Comparison of ENCODE assay signal across 16 cellular contexts in genomic region chr11:19316434-19316833, GRCh38.
DNase-seq lines count a peak whose midpoint lies in the region; ATAC-seq and TF ChIP-seq lines count a peak whose summit lies in the region.
"Had no signal": no experiment of that assay in that cellular context is flagged by ENCODE, and none has a peak within 500 bp of the region (broad histone marks: within the 10 kb centered on the region; RNA-seq: fewer than 3 reads in every experiment).

No MANE protein-coding gene starts in this region.

- H3F3A ChIP-seq in GM23338 (replicated peaks; ENCODE audit: low read depth): no peaks in the 10 kb centered on the region

- H3K27ac Mint-ChIP-seq in GM23338: no peak overlapping the region
- H3K27ac Mint-ChIP-seq: activated CD4-positive, alpha-beta T cell treated with anti-CD3 and anti-CD28 coated beads, Interleukin-2, amount 10 ng/mL, durations not matched to agents 24 days and 14 days; CD14-positive monocyte had no signal

- TF ChIP-seq CTCF in body of pancreas (IDR thresholded peaks at IDR 0.05) (no peak), omental fat pad (IDR thresholded peaks at IDR 0.05) (no peak), GM23338 (conservative IDR thresholded peaks at IDR 0.05; ENCODE audit: low read depth in 2 of 2) (no peak)

- DNase-seq in body of pancreas (peak in 3 of 4 donors; percentile 23 to 39 (median 31)), left cardiac atrium (peak; percentile 67), omental fat pad (ENCODE audit: low spot score) (no peak), ureter (ENCODE audit: low spot score) (peak; percentile 59), NAMALWA (ENCODE audit: low spot score) (no peak), GM19238 (ENCODE audit: insufficient read length, low spot score) (no peak), GM23338 (ENCODE audit: low spot score) (no peak)
- DNase-seq: activated CD4-positive, alpha-beta T cell treated with anti-CD3 and anti-CD28 coated beads, Interleukin-2, amount 10 ng/mL, durations not matched to agents 24 days and 14 days; activated naive CD4-positive, alpha-beta T cell treated with anti-CD3 and anti-CD28 coated beads, Interleukin-2, amount 50 U/mL, for 16 hours; DMS79 treated with DMSO at 0.1 percent for 48 hours; NCI-H510A treated with DMSO at 0.1 percent for 48 hours; retina had no signal

- no peaks in the 10 kb centered on the region for H3K36me3 Mint-ChIP-seq in GM23338 (ENCODE audit: low read depth)
- H3K36me3 Mint-ChIP-seq: CD14-positive monocyte had no signal

- ATAC-seq in body of pancreas: no peak
- peak; percentile 80 to 84 for ATAC-seq in left cardiac atrium
- peak; percentile 64 for ATAC-seq in omental fat pad (ENCODE audit: low FRiP score)
- no peak for ATAC-seq in HG03097 (IDR thresholded peaks at IDR 0.05; ENCODE audit: low FRiP score, unreplicated experiment)
- ATAC-seq in GM23338: no peak
- ATAC-seq: SK-N-SH treated with all-trans-retinoic acid at 6 μM for 48 hours had no signal

- H3K9me2 ChIP-seq in GM23338 (ENCODE audit: insufficient read depth): no peaks in the 10 kb centered on the region

- H2AFZ ChIP-seq in GM23338: no peak overlapping the region

- no peaks in the 10 kb centered on the region for H3K27me3 ChIP-seq in body of pancreas
- H3K27me3 ChIP-seq in GM23338 (ENCODE audit: insufficient read depth): no peaks in the 10 kb centered on the region

- no peaks in the 10 kb centered on the region for H3K79me2 ChIP-seq in GM23338 (replicated peaks; ENCODE audit: insufficient read depth)

- H3K27me3 Mint-ChIP-seq in GM23338 (ENCODE audit: insufficient read depth, low read depth, poor library complexity): no peaks in the 10 kb centered on the region

- no peaks in the 10 kb centered on the region for H3K4me1 Mint-ChIP-seq in GM23338
- H3K4me1 Mint-ChIP-seq: activated CD4-positive, alpha-beta T cell treated with anti-CD3 and anti-CD28 coated beads, Interleukin-2, amount 10 ng/mL, durations not matched to agents 24 days and 14 days; CD14-positive monocyte had no signal

- no peak overlapping the region for H3K4me2 ChIP-seq in GM23338

- H3K4me3 ChIP-seq in body of pancreas: no peak overlapping the region
- H3K4me3 ChIP-seq in GM23338: no peak overlapping the region
- H3K4me3 ChIP-seq: thoracic aorta had no signal

- intact Hi-C loops in body of pancreas (cut with DNase I): no loop called here
- intact Hi-C loops in left cardiac atrium (cut with DNase I): no loop called here

- H3K4me1 ChIP-seq in body of pancreas: no peaks in the 10 kb centered on the region
- no peaks in the 10 kb centered on the region for H3K4me1 ChIP-seq in GM23338 (ENCODE audit: insufficient read depth)

- WGBS in body of pancreas, 2 donors: 34 to 51% methylated on average over 7 of the region's 7 CpGs

- no peaks in the 10 kb centered on the region for H3K9me3 ChIP-seq in body of pancreas
- H3K9me3 ChIP-seq: thoracic aorta had no signal

- TF ChIP-seq POLR2A in body of pancreas (IDR thresholded peaks at IDR 0.05): no peak

- H4K20me1 ChIP-seq in GM23338 (replicated peaks; ENCODE audit: insufficient read depth): no peaks in the 10 kb centered on the region

- H3K9me3 Mint-ChIP-seq in GM23338: no peaks in the 10 kb centered on the region
- H3K9me3 Mint-ChIP-seq: activated CD4-positive, alpha-beta T cell treated with anti-CD3 and anti-CD28 coated beads, Interleukin-2, amount 10 ng/mL, durations not matched to agents 24 days and 14 days had no signal

- H3K4me3 Mint-ChIP-seq in GM23338: no peak overlapping the region
- H3K4me3 Mint-ChIP-seq: activated CD4-positive, alpha-beta T cell treated with anti-CD3 and anti-CD28 coated beads, Interleukin-2, amount 10 ng/mL, durations not matched to agents 24 days and 14 days; CD14-positive monocyte had no signal

- no peak overlapping the region for H3K27ac ChIP-seq in body of pancreas
- H3K27ac ChIP-seq in GM23338 (ENCODE audit: low read depth): no peak overlapping the region
- H3K27ac ChIP-seq: thoracic aorta had no signal

- no peaks in the 10 kb centered on the region for H3K36me3 ChIP-seq in body of pancreas (replicated peaks in 1 of 2; ENCODE audit: insufficient read depth in 1 of 2, low read depth in 2 of 2)
- no peaks in the 10 kb centered on the region for H3K36me3 ChIP-seq in GM23338 (ENCODE audit: insufficient read depth)
- H3K36me3 ChIP-seq: thoracic aorta had no signal

TF ChIP-seq in GM23338, 12 proteins besides CTCF, POLR2A, EP300 and RAD21 (continues in another document):
- no peak for TF ChIP-seq ZNF331 (CRISPR knock-in tag; IDR thresholded peaks at IDR 0.05; ENCODE audit: low read depth)
- TF ChIP-seq POLR2AphosphoS5 (IDR thresholded peaks at IDR 0.05; ENCODE audit: low read depth): no peak
- TF ChIP-seq ZNF114 (CRISPR knock-in tag; IDR thresholded peaks at IDR 0.05): no peak
- no peak for TF ChIP-seq EZH2 (IDR thresholded peaks at IDR 0.05; ENCODE audit: low read depth, unreplicated experiment)
- no peak for TF ChIP-seq JUNB (IDR thresholded peaks at IDR 0.05; ENCODE audit: unreplicated experiment)
- TF ChIP-seq CREB1 (CRISPR knock-in tag; IDR thresholded peaks at IDR 0.05; ENCODE audit: low read depth): no peak
- TF ChIP-seq STAT1 (IDR thresholded peaks at IDR 0.05; ENCODE audit: unreplicated experiment): no peak
- TF ChIP-seq NANOG (IDR thresholded peaks at IDR 0.05; ENCODE audit: borderline replicate concordance): no peak
- TF ChIP-seq, protein P1, sequence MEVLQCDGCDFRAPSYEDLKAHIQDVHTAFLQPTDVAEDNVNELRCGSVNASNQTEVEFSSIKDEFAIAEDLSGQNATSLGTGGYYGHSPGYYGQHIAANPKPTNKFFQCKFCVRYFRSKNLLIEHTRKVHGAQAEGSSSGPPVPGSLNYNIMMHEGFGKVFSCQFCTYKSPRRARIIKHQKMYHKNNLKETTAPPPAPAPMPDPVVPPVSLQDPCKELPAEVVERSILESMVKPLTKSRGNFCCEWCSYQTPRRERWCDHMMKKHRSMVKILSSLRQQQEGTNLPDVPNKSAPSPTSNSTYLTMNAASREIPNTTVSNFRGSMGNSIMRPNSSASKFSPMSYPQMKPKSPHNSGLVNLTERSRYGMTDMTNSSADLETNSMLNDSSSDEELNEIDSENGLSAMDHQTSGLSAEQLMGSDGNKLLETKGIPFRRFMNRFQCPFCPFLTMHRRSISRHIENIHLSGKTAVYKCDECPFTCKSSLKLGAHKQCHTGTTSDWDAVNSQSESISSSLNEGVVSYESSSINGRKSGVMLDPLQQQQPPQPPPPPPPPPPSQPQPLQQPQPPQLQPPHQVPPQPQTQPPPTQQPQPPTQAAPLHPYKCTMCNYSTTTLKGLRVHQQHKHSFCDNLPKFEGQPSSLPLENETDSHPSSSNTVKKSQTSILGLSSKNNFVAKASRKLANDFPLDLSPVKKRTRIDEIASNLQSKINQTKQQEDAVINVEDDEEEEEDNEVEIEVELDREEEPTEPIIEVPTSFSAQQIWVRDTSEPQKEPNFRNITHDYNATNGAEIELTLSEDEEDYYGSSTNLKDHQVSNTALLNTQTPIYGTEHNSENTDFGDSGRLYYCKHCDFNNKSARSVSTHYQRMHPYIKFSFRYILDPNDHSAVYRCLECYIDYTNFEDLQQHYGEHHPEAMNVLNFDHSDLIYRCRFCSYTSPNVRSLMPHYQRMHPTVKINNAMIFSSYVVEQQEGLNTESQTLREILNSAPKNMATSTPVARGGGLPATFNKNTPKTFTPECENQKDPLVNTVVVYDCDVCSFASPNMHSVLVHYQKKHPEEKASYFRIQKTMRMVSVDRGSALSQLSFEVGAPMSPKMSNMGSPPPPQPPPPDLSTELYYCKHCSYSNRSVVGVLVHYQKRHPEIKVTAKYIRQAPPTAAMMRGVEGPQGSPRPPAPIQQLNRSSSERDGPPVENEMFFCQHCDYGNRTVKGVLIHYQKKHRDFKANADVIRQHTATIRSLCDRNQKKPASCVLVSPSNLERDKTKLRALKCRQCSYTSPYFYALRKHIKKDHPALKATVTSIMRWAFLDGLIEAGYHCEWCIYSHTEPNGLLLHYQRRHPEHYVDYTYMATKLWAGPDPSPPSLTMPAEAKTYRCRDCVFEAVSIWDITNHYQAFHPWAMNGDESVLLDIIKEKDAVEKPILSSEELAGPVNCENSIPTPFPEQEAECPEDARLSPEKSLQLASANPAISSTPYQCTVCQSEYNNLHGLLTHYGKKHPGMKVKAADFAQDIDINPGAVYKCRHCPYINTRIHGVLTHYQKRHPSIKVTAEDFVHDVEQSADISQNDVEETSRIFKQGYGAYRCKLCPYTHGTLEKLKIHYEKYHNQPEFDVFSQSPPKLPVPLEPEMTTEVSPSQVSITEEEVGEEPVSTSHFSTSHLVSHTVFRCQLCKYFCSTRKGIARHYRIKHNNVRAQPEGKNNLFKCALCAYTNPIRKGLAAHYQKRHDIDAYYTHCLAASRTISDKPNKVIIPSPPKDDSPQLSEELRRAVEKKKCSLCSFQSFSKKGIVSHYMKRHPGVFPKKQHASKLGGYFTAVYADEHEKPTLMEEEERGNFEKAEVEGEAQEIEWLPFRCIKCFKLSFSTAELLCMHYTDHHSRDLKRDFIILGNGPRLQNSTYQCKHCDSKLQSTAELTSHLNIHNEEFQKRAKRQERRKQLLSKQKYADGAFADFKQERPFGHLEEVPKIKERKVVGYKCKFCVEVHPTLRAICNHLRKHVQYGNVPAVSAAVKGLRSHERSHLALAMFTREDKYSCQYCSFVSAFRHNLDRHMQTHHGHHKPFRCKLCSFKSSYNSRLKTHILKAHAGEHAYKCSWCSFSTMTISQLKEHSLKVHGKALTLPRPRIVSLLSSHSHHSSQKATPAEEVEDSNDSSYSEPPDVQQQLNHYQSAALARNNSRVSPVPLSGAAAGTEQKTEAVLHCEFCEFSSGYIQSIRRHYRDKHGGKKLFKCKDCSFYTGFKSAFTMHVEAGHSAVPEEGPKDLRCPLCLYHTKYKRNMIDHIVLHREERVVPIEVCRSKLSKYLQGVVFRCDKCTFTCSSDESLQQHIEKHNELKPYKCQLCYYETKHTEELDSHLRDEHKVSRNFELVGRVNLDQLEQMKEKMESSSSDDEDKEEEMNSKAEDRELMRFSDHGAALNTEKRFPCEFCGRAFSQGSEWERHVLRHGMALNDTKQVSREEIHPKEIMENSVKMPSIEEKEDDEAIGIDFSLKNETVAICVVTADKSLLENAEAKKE (CRISPR knock-in tag; IDR thresholded peaks at IDR 0.05): no peak
- TF ChIP-seq EZH2phosphoT487 (IDR thresholded peaks at IDR 0.05; ENCODE audit: unreplicated experiment): no peak
- TF ChIP-seq ETS1 (IDR thresholded peaks at IDR 0.05): no peak

Comparison
In these comparisons a context has a peak if more than half of its experiments do, and no peak if none do; other contexts are left out.
1. ATAC-seq: peak in left cardiac atrium (2 of 2) and omental fat pad (single experiment); none in body of pancreas (single experiment), HG03097 (single experiment) and GM23338 (single experiment).
2. DNase-seq: peak in body of pancreas (3 of 4), left cardiac atrium (single experiment) and ureter (single experiment); none in omental fat pad (single experiment), NAMALWA (single experiment), GM19238 (single experiment) and GM23338 (single experiment).